Comparison of ENCODE assay signal across 21 cellular contexts in genomic region chr4:10197952-10198351, GRCh38.
A peak's percentile ranks its signal among the peaks of the same experiment; 100 is the strongest.
DNase-seq lines count a peak whose midpoint lies in the region; ATAC-seq, FAIRE-seq and TF ChIP-seq lines count a peak whose summit lies in the region.
"Had no signal": no experiment of that assay in that cellular context is flagged by ENCODE, and none has a peak within 500 bp of the region (broad histone marks: within the 10 kb centered on the region; RNA-seq: fewer than 3 reads in every experiment).

No MANE protein-coding gene starts in this region.

- no TSS peak for BruUV-seq in K562 (replicated peaks; lab: Mats Ljungman, UMichigan)

- no peak for TF ChIP-seq CTCF in K562 (IDR thresholded peaks at IDR 0.05 in 2 of 3, conservative IDR thresholded peaks at IDR 0.05 in 1 of 3; ENCODE audit: insufficient read depth in 2 of 3, low read depth in 1 of 3, low read length in 3 of 3)
- no peak for TF ChIP-seq CTCF in GM23338 (conservative IDR thresholded peaks at IDR 0.05; ENCODE audit: low read depth in 2 of 2)
- TF ChIP-seq CTCF in left ventricle myocardium inferior (IDR thresholded peaks at IDR 0.05; ENCODE audit: borderline replicate concordance), result no peak

- no peaks in the 10 kb centered on the region for H4K20me1 ChIP-seq in K562 (replicated peaks; ENCODE audit: control insufficient read depth, insufficient read depth, low read length)
- H4K20me1 ChIP-seq in GM23338 (replicated peaks; ENCODE audit: insufficient read depth), result no peaks in the 10 kb centered on the region

- peak; percentile 32 for ATAC-seq in K562
- ATAC-seq in left lobe of liver, result no peak
- ATAC-seq in GM23338, result no peak
- ATAC-seq: A549; CD8-positive, alpha-beta T cell had no signal

- peaks cover 0 to 5% of the 10 kb centered on the region in 2 donors for H3K27me3 Mint-ChIP-seq in CD8-positive, alpha-beta memory T cell
- H3K27me3 Mint-ChIP-seq in GM23338 (ENCODE audit: insufficient read depth, low read depth, poor library complexity), result peaks cover 11% of the 10 kb centered on the region
- H3K27me3 Mint-ChIP-seq: CD4-positive, CD25-positive, alpha-beta regulatory T cell had no signal

- H3K4me3 Mint-ChIP-seq in CD8-positive, alpha-beta memory T cell, result no peak overlapping the region
- H3K4me3 Mint-ChIP-seq in GM23338, result no peak overlapping the region
- H3K4me3 Mint-ChIP-seq: CD4-positive, CD25-positive, alpha-beta regulatory T cell; CD8-positive, alpha-beta T cell had no signal

- H3K27me3 ChIP-seq in CD8-positive, alpha-beta memory T cell (ENCODE audit: insufficient read depth, low read length, poor library complexity, severe bottlenecking), result no peaks in the 10 kb centered on the region
- H3K27me3 ChIP-seq in K562 (ENCODE audit: control insufficient read depth in 2 of 2, insufficient read depth in 2 of 2, low read length in 2 of 2) (no peaks in the 10 kb centered on the region), GM23338 (ENCODE audit: insufficient read depth) (no peaks in the 10 kb centered on the region), left ventricle myocardium inferior (ENCODE audit: low read depth) (no peaks in the 10 kb centered on the region)

- peak overlapping the region in 1 of 2 experiments; percentile 19; a peak in 1 of 4 replicates for H3K9ac ChIP-seq in K562 (ENCODE audit: insufficient read depth in 1 of 2, low read depth in 2 of 2, low read length in 2 of 2)

- peak overlapping the region; percentile 55 for H3K4me2 ChIP-seq in K562 (ENCODE audit: insufficient read depth, low read length)
- no peak overlapping the region for H3K4me2 ChIP-seq in GM23338
- H3K4me2 ChIP-seq: A549 had no signal

- no peaks in the 10 kb centered on the region for H3K4me1 Mint-ChIP-seq in CD8-positive, alpha-beta memory T cell
- no peaks in the 10 kb centered on the region; the same call in 2 of the 3 replicates for H3K4me1 Mint-ChIP-seq in GM23338
- H3K4me1 Mint-ChIP-seq: CD4-positive, CD25-positive, alpha-beta regulatory T cell had no signal

- H3K9me3 ChIP-seq in CD8-positive, alpha-beta memory T cell (ENCODE audit: low read length), result no peaks in the 10 kb centered on the region
- H3K9me3 ChIP-seq in K562 (replicated peaks; ENCODE audit: control insufficient read depth, insufficient read depth, low read depth, low read length) (no peaks in the 10 kb centered on the region), left ventricle myocardium inferior (replicated peaks) (no peaks in the 10 kb centered on the region)
- H3K9me3 ChIP-seq: A549 had no signal

- no peaks in the 10 kb centered on the region for H3K9me1 ChIP-seq in K562 (ENCODE audit: control insufficient read depth, insufficient read depth, low read length)

- H2AFZ ChIP-seq in K562 (ENCODE audit: low read depth, low read length) (peak overlapping the region; percentile 73), GM23338 (no peak overlapping the region)

- DNase-seq in AG08395 (ENCODE audit: low spot score) (peak; percentile 0), K562 (ENCODE audit: extremely low read depth in 1 of 4, low spot score in 3 of 4) (peak; percentile 52 to 79 (median 58)), left lobe of liver (ENCODE audit: low spot score) (peak; percentile 12), GM23338 (ENCODE audit: low spot score) (no peak), left ventricle myocardium inferior (no peak), HTR-8/SVneo (ENCODE audit: insufficient read length, low spot score) (no peak), GM12891 (ENCODE audit: insufficient read length, low spot score) (no peak)
- no peak for DNase-seq in CD8-positive, alpha-beta memory T cell
- DNase-seq: 8988T; ACHN; C1 segment of cervical spinal cord; CD4-positive, CD25-positive, alpha-beta regulatory T cell; CD8-positive, alpha-beta T cell; DMS53; DMS79 treated with DMSO at 0.1 percent for 48 hours; GF-D8; H7; HCEC 1CT had no signal

- no peak for TF ChIP-seq RAD21 in K562 (CRISPR knock-in tag; conservative IDR thresholded peaks at IDR 0.05 in 1 of 2, IDR thresholded peaks at IDR 0.05 in 1 of 2)

- H3K9me3 Mint-ChIP-seq in CD8-positive, alpha-beta memory T cell, result no peaks in the 10 kb centered on the region
- H3K9me3 Mint-ChIP-seq in GM23338, result no peaks in the 10 kb centered on the region
- H3K9me3 Mint-ChIP-seq: CD8-positive, alpha-beta T cell had no signal

- H3K27ac ChIP-seq in CD8-positive, alpha-beta memory T cell (ENCODE audit: low read depth, low read length), result peak overlapping the region; percentile 27
- H3K27ac ChIP-seq in K562 (ENCODE audit: extremely low read depth, low read depth, low read length) (peak overlapping the region; percentile 55), GM23338 (ENCODE audit: low read depth) (no peak overlapping the region), left ventricle myocardium inferior (replicated peaks) (no peak overlapping the region)
- H3K27ac ChIP-seq: A549 had no signal

- in situ Hi-C loops in K562 (cut with MboI), result no loop called here

- no peak for TF ChIP-seq EP300 in K562 (IDR thresholded peaks at IDR 0.05; ENCODE audit: low read length)

- CTCF ChIA-PET in CD8-positive, alpha-beta memory T cell (lab: Charles Lee), result no interaction called here
- CTCF ChIA-PET in K562 (lab: Yijun Ruan, JAX; ENCODE audit: low intra/inter-chr PET ratio), result no interaction called here

- intact Hi-C loops in K562 (cut with micrococcal nuclease), result no loop called here
- intact Hi-C loops in left ventricle myocardium inferior (cut with micrococcal nuclease), result no loop called here

- POLR2A ChIA-PET in CD8-positive, alpha-beta memory T cell (lab: Charles Lee), result no interaction called here
- POLR2A ChIA-PET in K562 (lab: Yijun Ruan, JAX), result interaction anchor here (0.7 to 3.8 kb wide), 6 partner anchors 9 to 81 kb away, joined by 3 to 20 read pairs (median 4); partner anchors contain the start of gene WDR1

- no peak overlapping the region for H3K27ac Mint-ChIP-seq in CD8-positive, alpha-beta memory T cell
- no peak overlapping the region for H3K27ac Mint-ChIP-seq in GM23338
- H3K27ac Mint-ChIP-seq: CD4-positive, CD25-positive, alpha-beta regulatory T cell; CD8-positive, alpha-beta T cell had no signal

- peaks cover 14% of the 10 kb centered on the region; the same call in 1 of the 2 replicates for H3K9me2 ChIP-seq in GM23338 (ENCODE audit: insufficient read depth)

- no peaks in the 10 kb centered on the region for H3K4me1 ChIP-seq in CD8-positive, alpha-beta memory T cell (ENCODE audit: insufficient read depth, low read length)
- H3K4me1 ChIP-seq in K562 (replicated peaks in 1 of 2; ENCODE audit: control insufficient read depth in 2 of 2, insufficient read depth in 2 of 2, low read length in 2 of 2) (peaks cover 22 to 56% of the 10 kb centered on the region in 2 experiments), GM23338 (ENCODE audit: insufficient read depth) (no peaks in the 10 kb centered on the region), left ventricle myocardium inferior (no peaks in the 10 kb centered on the region)
- H3K4me1 ChIP-seq: A549 had no signal

- H3K36me3 Mint-ChIP-seq in CD8-positive, alpha-beta memory T cell, result no peaks in the 10 kb centered on the region
- H3K36me3 Mint-ChIP-seq in GM23338 (ENCODE audit: low read depth), result no peaks in the 10 kb centered on the region
- H3K36me3 Mint-ChIP-seq: CD4-positive, CD25-positive, alpha-beta regulatory T cell; CD8-positive, alpha-beta T cell had no signal

- no peaks in the 10 kb centered on the region for H3K79me2 ChIP-seq in K562 (ENCODE audit: control insufficient read depth, insufficient read depth, low read length)
- H3K79me2 ChIP-seq in GM23338 (replicated peaks; ENCODE audit: insufficient read depth), result no peaks in the 10 kb centered on the region

- no peaks in the 10 kb centered on the region for H3K36me3 ChIP-seq in CD8-positive, alpha-beta memory T cell (ENCODE audit: insufficient read depth, low read length)
- no peaks in the 10 kb centered on the region for H3K36me3 ChIP-seq in K562 (ENCODE audit: control insufficient read depth, insufficient read depth, low read length)
- no peaks in the 10 kb centered on the region for H3K36me3 ChIP-seq in GM23338 (ENCODE audit: insufficient read depth)
- H3K36me3 ChIP-seq in left ventricle myocardium inferior, result no peaks in the 10 kb centered on the region

- no peak overlapping the region for H3K4me3 ChIP-seq in CD8-positive, alpha-beta memory T cell (ENCODE audit: low read length)
- H3K4me3 ChIP-seq in K562 (no peak overlapping the region), GM23338 (no peak overlapping the region), left ventricle myocardium inferior (no peak overlapping the region)
- H3K4me3 ChIP-seq: A549 had no signal

- no peaks in the 10 kb centered on the region for H3F3A ChIP-seq in GM23338 (replicated peaks; ENCODE audit: low read depth)

- no peak for TF ChIP-seq POLR2A in K562 (conservative IDR thresholded peaks at IDR 0.05)
- no peak for TF ChIP-seq POLR2A in GM12891 (IDR thresholded peaks at IDR 0.05; ENCODE audit: low read depth, low read length)

- WGBS in K562 (ENCODE audit: insufficient coverage, low coverage, missing lambda C conversion rate), result 12% methylated on average over 7 of the region's 7 CpGs

- FAIRE-seq in K562 (lab: Jason Lieb, UNC), result peak; percentile 6
- no peak for FAIRE-seq in HTR-8/SVneo (lab: Jason Lieb, UNC)
- no peak for FAIRE-seq in GM12891 (lab: Jason Lieb, UNC)
- FAIRE-seq: A549, GM12892, H1 had no signal

TF ChIP-seq in K562, 482 proteins besides CTCF, POLR2A, EP300 and RAD21 (continues in another document):
- TF ChIP-seq NONO (IDR thresholded peaks at IDR 0.05; ENCODE audit: low read depth in 2 of 2, low read length in 1 of 2) (no peak), MCM5 (IDR thresholded peaks at IDR 0.05; ENCODE audit: low read depth) (no peak)

TF ChIP-seq in GM23338, 12 proteins besides CTCF, POLR2A, EP300 and RAD21 (continues in another document):
- TF ChIP-seq, protein P1, sequence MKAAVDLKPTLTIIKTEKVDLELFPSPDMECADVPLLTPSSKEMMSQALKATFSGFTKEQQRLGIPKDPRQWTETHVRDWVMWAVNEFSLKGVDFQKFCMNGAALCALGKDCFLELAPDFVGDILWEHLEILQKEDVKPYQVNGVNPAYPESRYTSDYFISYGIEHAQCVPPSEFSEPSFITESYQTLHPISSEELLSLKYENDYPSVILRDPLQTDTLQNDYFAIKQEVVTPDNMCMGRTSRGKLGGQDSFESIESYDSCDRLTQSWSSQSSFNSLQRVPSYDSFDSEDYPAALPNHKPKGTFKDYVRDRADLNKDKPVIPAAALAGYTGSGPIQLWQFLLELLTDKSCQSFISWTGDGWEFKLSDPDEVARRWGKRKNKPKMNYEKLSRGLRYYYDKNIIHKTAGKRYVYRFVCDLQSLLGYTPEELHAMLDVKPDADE (IDR thresholded peaks at IDR 0.05), result no peak

TF ChIP-seq in GM12891, 5 proteins besides CTCF, POLR2A, EP300 and RAD21:
- no peak for TF ChIP-seq SPI1 (IDR thresholded peaks at IDR 0.05; ENCODE audit: low read depth, low read length)
- TF ChIP-seq TAF1 (IDR thresholded peaks at IDR 0.05; ENCODE audit: low read depth, low read length), result no peak
- TF ChIP-seq PAX5 (IDR thresholded peaks at IDR 0.05; ENCODE audit: insufficient read depth, low read length, severe bottlenecking), result no peak
- no peak for TF ChIP-seq POU2F2 (IDR thresholded peaks at IDR 0.05; ENCODE audit: low read depth, low read length)
- TF ChIP-seq POLR2AphosphoS5 (IDR thresholded peaks at IDR 0.05; ENCODE audit: low read depth, low read length), result no peak
TF ChIP-seq in GM12891: peak in this region for 0.

Comparison
In these comparisons a context has a peak if more than half of its experiments do, and no peak if none do; other contexts are left out.
1. DNase-seq: peak in AG08395 (single experiment), K562 (4 of 4) and left lobe of liver (single experiment); none in CD8-positive, alpha-beta memory T cell (0 of 5), GM23338 (single experiment), left ventricle myocardium inferior (single experiment), HTR-8/SVneo (single experiment) and GM12891 (single experiment).
2. H3K27ac ChIP-seq: peak in CD8-positive, alpha-beta memory T cell (single experiment) and K562 (single experiment); none in GM23338 (single experiment) and left ventricle myocardium inferior (single experiment).